ENCODE assay signal across 14 cellular contexts in genomic region chr14:75044322-75044721, GRCh38. TPM values are rescaled to one million over a fixed set of nuclear protein-coding genes. Genes with fewer than 3 reads are reported as not detected.
DNase-seq lines count a peak whose midpoint lies in the region; ATAC-seq and TF ChIP-seq lines count a peak whose summit lies in the region.
"Had no signal": no experiment of that assay in that cellular context is flagged by ENCODE, and none has a peak within 500 bp of the region (broad histone marks: within the 10 kb centered on the region; RNA-seq: fewer than 3 reads in every experiment).

No MANE protein-coding gene starts in this region.

- no peak for TF ChIP-seq POLR2A in Peyer's patch (IDR thresholded peaks at IDR 0.05)

- intact Hi-C loops in A673 (cut with micrococcal nuclease; ENCODE audit: unreplicated experiment) (no loop called here), ascending aorta (cut with DNase I) (no loop called here), head of caudate nucleus (cut with DNase I) (no loop called here)

- POLR2A ChIA-PET in A673 (lab: Charles Lee; ENCODE audit: low non-redundant PET) = no interaction called here
- POLR2A ChIA-PET in HEK293 (lab: Yijun Ruan, JAX) = no interaction called here
- POLR2A ChIA-PET in WTC11 (lab: Charles Lee) = no interaction called here

- 0 out of 2 replicates have a peak overlapping the region, but pooled peaks have one; percentile 54 for H3K27ac Mint-ChIP-seq in WTC11
- H3K27ac Mint-ChIP-seq in GM23338 = no peak overlapping the region
- H3K27ac Mint-ChIP-seq: activated naive CD8-positive, alpha-beta T cell treated with anti-CD3 and anti-CD28 coated beads, Interleukin-2, amount 10 ng/mL, durations not matched to agents 7 days and 5 days; effector memory CD8-positive, alpha-beta T cell had no signal

- H3K4me1 ChIP-seq in A673 (ENCODE audit: insufficient read depth, low read length, poor library complexity, severe bottlenecking) (peaks cover 36% of the 10 kb centered on the region), HEK293 (ENCODE audit: control insufficient read depth, insufficient read depth, low read length) (peaks cover 6% of the 10 kb centered on the region), ascending aorta (peaks cover 1 to 14% of the 10 kb centered on the region in 2 donors), GM23338 (ENCODE audit: insufficient read depth) (no peaks in the 10 kb centered on the region), Peyer's patch (peaks cover 0 to 38% (median 3%) of the 10 kb centered on the region in 4 donors)
- H3K4me1 ChIP-seq: BLaER1 had no signal

- TF ChIP-seq CTCF in A673 (conservative IDR thresholded peaks at IDR 0.05; ENCODE audit: low read depth, low read length) = no peak
- no peak for TF ChIP-seq CTCF in HEK293 (tag by site-specific recombination; IDR thresholded peaks at IDR 0.05)
- TF ChIP-seq CTCF in WTC11 (IDR thresholded peaks at IDR 0.05) = no peak
- no peak for TF ChIP-seq CTCF in foreskin fibroblast (IDR thresholded peaks at IDR 0.05; ENCODE audit: low read depth, low read length)
- TF ChIP-seq CTCF in ascending aorta (IDR thresholded peaks at IDR 0.05) = no peak
- no peak for TF ChIP-seq CTCF in GM23338 (conservative IDR thresholded peaks at IDR 0.05; ENCODE audit: low read depth in 2 of 2)
- TF ChIP-seq CTCF in Peyer's patch (IDR thresholded peaks at IDR 0.05) = no peak

- H3K9me3 ChIP-seq in A673 (ENCODE audit: low read depth, low read length, poor library complexity, severe bottlenecking) = no peaks in the 10 kb centered on the region
- no peaks in the 10 kb centered on the region for H3K9me3 ChIP-seq in HEK293 (ENCODE audit: control insufficient read depth, insufficient read depth, low read depth, low read length)
- H3K9me3 ChIP-seq in ascending aorta = no peaks in the 10 kb centered on the region
- H3K9me3 ChIP-seq in Peyer's patch = no peaks in the 10 kb centered on the region
- H3K9me3 ChIP-seq: BLaER1, tibial nerve had no signal

- H3K9me2 ChIP-seq in GM23338 (ENCODE audit: insufficient read depth) = no peaks in the 10 kb centered on the region

- no peak overlapping the region for H2AFZ ChIP-seq in GM23338

- H3K9me3 Mint-ChIP-seq in WTC11 (no peaks in the 10 kb centered on the region), GM23338 (no peaks in the 10 kb centered on the region)
- H3K9me3 Mint-ChIP-seq: activated naive CD8-positive, alpha-beta T cell treated with anti-CD3 and anti-CD28 coated beads, Interleukin-2, amount 10 ng/mL, durations not matched to agents 7 days and 5 days; effector memory CD8-positive, alpha-beta T cell had no signal

- H3K4me1 Mint-ChIP-seq in WTC11 = no peaks in the 10 kb centered on the region; the same call in 1 of the 2 replicates
- no peaks in the 10 kb centered on the region for H3K4me1 Mint-ChIP-seq in GM23338

- H3K27ac ChIP-seq in A673 (ENCODE audit: low read depth, low read length, poor library complexity, severe bottlenecking) = no peak overlapping the region
- no peak overlapping the region for H3K27ac ChIP-seq in HEK293 (ENCODE audit: extremely low read depth, low read depth, low read length)
- no peak overlapping the region for H3K27ac ChIP-seq in ascending aorta
- H3K27ac ChIP-seq in GM23338 (ENCODE audit: low read depth) = no peak overlapping the region
- H3K27ac ChIP-seq in Peyer's patch = no peak overlapping the region
- H3K27ac ChIP-seq: BLaER1, skin epidermis, tibial nerve had no signal

- H3K4me3 Mint-ChIP-seq in WTC11 (no peak overlapping the region), GM23338 (no peak overlapping the region)
- H3K4me3 Mint-ChIP-seq: activated naive CD8-positive, alpha-beta T cell treated with anti-CD3 and anti-CD28 coated beads, Interleukin-2, amount 10 ng/mL, durations not matched to agents 7 days and 5 days; effector memory CD8-positive, alpha-beta T cell had no signal

- ATAC-seq in WTC11 (no peak), GM23338 (no peak)
- ATAC-seq: effector memory CD8-positive, alpha-beta T cell had no signal

- H4K20me1 ChIP-seq in GM23338 (replicated peaks; ENCODE audit: insufficient read depth) = 0 out of 2 replicates have a peak, but pooled peaks cover 6% of the 10 kb centered on the region

- H3K36me3 ChIP-seq in A673 (ENCODE audit: insufficient read depth, low read length, poor library complexity, severe bottlenecking) (peaks cover 3% of the 10 kb centered on the region), HEK293 (ENCODE audit: control insufficient read depth in 2 of 2, insufficient read depth in 1 of 2, low read length in 2 of 2) (peaks cover 3 to 9% of the 10 kb centered on the region in 2 experiments; a peak in 2 of 3 replicates), ascending aorta (peaks cover 3 to 21% of the 10 kb centered on the region in 2 donors), GM23338 (ENCODE audit: insufficient read depth) (no peaks in the 10 kb centered on the region; the same call in 1 of the 2 replicates), Peyer's patch (peaks cover 0 to 9% (median 0%) of the 10 kb centered on the region in 3 donors)

- H3K4me3 ChIP-seq in A673 (ENCODE audit: low read depth, low read length, poor library complexity, severe bottlenecking) = no peak overlapping the region
- no peak overlapping the region for H3K4me3 ChIP-seq in HEK293 (ENCODE audit: low read depth, low read length)
- H3K4me3 ChIP-seq in foreskin fibroblast (ENCODE audit: low read depth in 1 of 2, low read length in 2 of 2) = no peak overlapping the region
- H3K4me3 ChIP-seq in ascending aorta = no peak overlapping the region
- no peak overlapping the region for H3K4me3 ChIP-seq in GM23338
- H3K4me3 ChIP-seq in Peyer's patch = no peak overlapping the region
- H3K4me3 ChIP-seq: BLaER1, skin epidermis, tibial nerve had no signal

- DNase-seq in A673 (ENCODE audit: low spot score) = peak; percentile 72
- no peak for DNase-seq in WTC11 (ENCODE audit: low spot score)
- DNase-seq in foreskin fibroblast = peak; percentile 65 to 81
- DNase-seq in ascending aorta (ENCODE audit: low spot score in 2 of 2) = no peak
- DNase-seq in GM23338 (ENCODE audit: low spot score) = no peak
- no peak for DNase-seq in Peyer's patch
- DNase-seq in head of caudate nucleus = no peak
- DNase-seq: activated naive CD8-positive, alpha-beta T cell treated with anti-CD3 and anti-CD28 coated beads, Interleukin-2, amount 10 ng/mL, durations not matched to agents 7 days and 5 days; effector memory CD8-positive, alpha-beta T cell; NCI-H1436 treated with DMSO at 0.1 percent for 48 hours had no signal

- no TSS peak for BruUV-seq in A673 (replicated peaks; lab: Mats Ljungman, UMichigan)

- 0 out of 2 replicates have a peak, but pooled peaks cover 6% of the 10 kb centered on the region for H3K79me2 ChIP-seq in GM23338 (replicated peaks; ENCODE audit: insufficient read depth)

- H3K36me3 Mint-ChIP-seq in WTC11 (peaks cover 18% of the 10 kb centered on the region), GM23338 (ENCODE audit: low read depth) (peaks cover 4% of the 10 kb centered on the region; the same call in 2 of the 3 replicates)

- no peak overlapping the region for H3K4me2 ChIP-seq in GM23338
- H3K4me2 ChIP-seq: BLaER1 had no signal

- no peaks in the 10 kb centered on the region for H3F3A ChIP-seq in GM23338 (replicated peaks; ENCODE audit: low read depth)

- CTCF ChIA-PET in A673 (lab: Charles Lee) = no interaction called here
- CTCF ChIA-PET in HEK293 (lab: Yijun Ruan, JAX) = interaction anchor here (0.6 to 0.8 kb wide), 2 partner anchors 31 to 139 kb away, joined by 3 to 5 read pairs; no protein-coding TSS in a partner anchor
- CTCF ChIA-PET in WTC11 (lab: Charles Lee) = interaction anchor here (0.7 kb wide), 1 partner anchor 183 kb away, joined by 3 read pairs; no protein-coding TSS in a partner anchor

- H3K27me3 Mint-ChIP-seq in WTC11 (ENCODE audit: low read depth) (no peaks in the 10 kb centered on the region), GM23338 (ENCODE audit: insufficient read depth, low read depth, poor library complexity) (no peaks in the 10 kb centered on the region)
- H3K27me3 Mint-ChIP-seq: activated naive CD8-positive, alpha-beta T cell treated with anti-CD3 and anti-CD28 coated beads, Interleukin-2, amount 10 ng/mL, durations not matched to agents 7 days and 5 days; effector memory CD8-positive, alpha-beta T cell had no signal

- H3K27me3 ChIP-seq in A673 (replicated peaks; ENCODE audit: insufficient read depth, low read depth, low read length, poor library complexity) = no peaks in the 10 kb centered on the region
- no peaks in the 10 kb centered on the region for H3K27me3 ChIP-seq in ascending aorta
- H3K27me3 ChIP-seq in GM23338 (ENCODE audit: insufficient read depth) = no peaks in the 10 kb centered on the region
- H3K27me3 ChIP-seq in Peyer's patch = no peaks in the 10 kb centered on the region
- H3K27me3 ChIP-seq: tibial nerve had no signal

TF ChIP-seq in HEK293, 187 proteins besides CTCF, POLR2A, EP300 and RAD21 (continues in another document):
- TF ChIP-seq ZSCAN30 (tag by site-specific recombination; IDR thresholded peaks at IDR 0.05) = no peak

TF ChIP-seq in WTC11, 78 proteins besides CTCF, POLR2A, EP300 and RAD21 (continues in another document):
- no peak for TF ChIP-seq GABPB1 (CRISPR knock-in tag; IDR thresholded peaks at IDR 0.05)

TF ChIP-seq in GM23338, 12 proteins besides CTCF, POLR2A, EP300 and RAD21:
- no peak for TF ChIP-seq EZH2 (IDR thresholded peaks at IDR 0.05; ENCODE audit: low read depth, unreplicated experiment)
- no peak for TF ChIP-seq NANOG (IDR thresholded peaks at IDR 0.05; ENCODE audit: borderline replicate concordance)

RNA-seq across cellular contexts. Expression of gene MLH3, which starts 6.9 kb away (rescaled TPM):
- total RNA-seq in A673 (2021) (21.0 and 24.0 TPM in 2 replicates), WTC11 (2021) (16.7 to 18.3 TPM (median 18.2 TPM) in 3 replicates), ascending aorta (23.9 TPM), Peyer's patch (10 to 100 TPM; 40.6 to 57.0 (median 48.5) TPM)
- 14.7 and 14.8 TPM in 2 replicates for total RNA-seq in GM23338 (2014; rRNA removed; shearing (Covaris generic))
- polyA plus RNA-seq in GM23338 (2016; fragmentation: Nextera tagmentation; extraction: Ambion mirVana) = 8.6 and 10.7 TPM in 2 replicates

RNA-seq across cellular contexts. Expression of gene ACYP1, which starts 19.5 kb away (rescaled TPM):
- total RNA-seq in A673 (2021) = 47.1 and 50.2 TPM in 2 replicates
- total RNA-seq in WTC11 (2021) = 22.4 to 26.6 TPM (median 23.0 TPM) in 3 replicates
- total RNA-seq in ascending aorta = not detected
- 18.4 and 23.0 TPM in 2 replicates for total RNA-seq in GM23338 (2014; rRNA removed; shearing (Covaris generic))
- polyA plus RNA-seq in GM23338 (2016; fragmentation: Nextera tagmentation; extraction: Ambion mirVana) = 91.5 and 104 TPM in 2 replicates
- 10 to 100 TPM; 15.7 to 36.4 (median 25.0) TPM for total RNA-seq in Peyer's patch

RNA-seq across cellular contexts. Expression of gene ZC2HC1C, which starts 25.1 kb away (rescaled TPM):
- total RNA-seq in A673 (2021) = 1.0 TPM in 2 replicates
- 1.3 to 1.8 TPM (median 1.6 TPM) in 3 replicates for total RNA-seq in WTC11 (2021)
- not detected for total RNA-seq in ascending aorta
- 0.90 and 3.7 TPM in 2 replicates for total RNA-seq in GM23338 (2014; rRNA removed; shearing (Covaris generic))
- 2.8 and 3.7 TPM in 2 replicates for polyA plus RNA-seq in GM23338 (2016; fragmentation: Nextera tagmentation; extraction: Ambion mirVana)
- 10 to 100 TPM in 3 of 4 donors, 1 to 10 TPM in 1; 9.2 to 18.3 (median 14.9) TPM for total RNA-seq in Peyer's patch

RNA-seq across cellular contexts. Expression of gene EIF2B2, which starts 41.6 kb away (rescaled TPM):
- total RNA-seq in A673 (2021) = 93.3 and 106 TPM in 2 replicates
- total RNA-seq in WTC11 (2021) = 46.0 to 50.7 TPM (median 50.5 TPM) in 3 replicates
- total RNA-seq in ascending aorta = 27.1 TPM
- total RNA-seq in GM23338 (2014; rRNA removed; shearing (Covaris generic)) = 39.2 and 41.4 TPM in 2 replicates
- polyA plus RNA-seq in GM23338 (2016; fragmentation: Nextera tagmentation; extraction: Ambion mirVana) = 36.4 and 40.5 TPM in 2 replicates
- 10 to 100 TPM; 32.3 to 38.6 (median 34.7) TPM for total RNA-seq in Peyer's patch

Comparison
In these comparisons a context has a peak if more than half of its experiments do, and no peak if none do; other contexts are left out.
1. DNase-seq: peak in A673 (single experiment) and foreskin fibroblast (2 of 2); none in WTC11 (single experiment), ascending aorta (0 of 2), GM23338 (single experiment), Peyer's patch (0 of 3) and head of caudate nucleus (0 of 42).
2. RNA of gene ACYP1, which starts 19.5 kb away (total RNA-seq): 47.1 to 50.2 TPM in A673, 15.7 to 36.4 TPM in Peyer's patch, 22.4 to 26.6 TPM in WTC11 and 18.4 to 23.0 TPM in GM23338; not detected in ascending aorta (single experiment); every median in the first group is over 10 times any median in the second.